1 cellular context compared by ENCODE assay signal in genomic region chr1:210373878-210374599, GRCh38.
TF ChIP-seq lines count a peak whose summit lies in the region.

No MANE protein-coding gene starts in this region.

TF ChIP-seq in HepG2, 621 proteins besides CTCF, POLR2A, EP300 and RAD21 (continued from another document and continues in another):
- TF ChIP-seq ZNF30 (CRISPR knock-in tag; IDR thresholded peaks at IDR 0.05) = no peak
- 0 out of 2 replicates have a peak, but pooled peaks have one; percentile 66 for TF ChIP-seq ZNF878 (CRISPR knock-in tag; IDR thresholded peaks at IDR 0.05)
- no peak for TF ChIP-seq CCAR2 (optimal IDR thresholded peaks at IDR 0.05; ENCODE audit: low read depth, low read length)
- TF ChIP-seq ZBTB25 (CRISPR knock-in tag; IDR thresholded peaks at IDR 0.05) = peak; percentile 87; the same call in 1 of the 2 replicates
- peak; percentile 63; the same call in 1 of the 2 replicates for TF ChIP-seq FOXO1 (CRISPR knock-in tag; IDR thresholded peaks at IDR 0.05)
- TF ChIP-seq AGO2 (optimal IDR thresholded peaks at IDR 0.05; ENCODE audit: low read depth, low read length) = no peak
- TF ChIP-seq MYNN (CRISPR knock-in tag; IDR thresholded peaks at IDR 0.05; ENCODE audit: low read depth) = no peak
- TF ChIP-seq YY1 (IDR thresholded peaks at IDR 0.05; ENCODE audit: insufficient read depth, insufficient replicate concordance, low read depth, low read length) = peak; percentile 18
- no peak for TF ChIP-seq ZNF703 (CRISPR knock-in tag; IDR thresholded peaks at IDR 0.05; ENCODE audit: borderline replicate concordance)
- TF ChIP-seq FLYWCH1 (CRISPR knock-in tag; IDR thresholded peaks at IDR 0.05) = no peak
- TF ChIP-seq ZFP37 (CRISPR knock-in tag; IDR thresholded peaks at IDR 0.05; ENCODE audit: borderline replicate concordance) = no peak
- TF ChIP-seq GZF1 (CRISPR knock-in tag; IDR thresholded peaks at IDR 0.05) = no peak
- peak; percentile 44; the same call in 1 of the 2 replicates for TF ChIP-seq ELF3 (CRISPR knock-in tag; IDR thresholded peaks at IDR 0.05)
- TF ChIP-seq, protein P1, sequence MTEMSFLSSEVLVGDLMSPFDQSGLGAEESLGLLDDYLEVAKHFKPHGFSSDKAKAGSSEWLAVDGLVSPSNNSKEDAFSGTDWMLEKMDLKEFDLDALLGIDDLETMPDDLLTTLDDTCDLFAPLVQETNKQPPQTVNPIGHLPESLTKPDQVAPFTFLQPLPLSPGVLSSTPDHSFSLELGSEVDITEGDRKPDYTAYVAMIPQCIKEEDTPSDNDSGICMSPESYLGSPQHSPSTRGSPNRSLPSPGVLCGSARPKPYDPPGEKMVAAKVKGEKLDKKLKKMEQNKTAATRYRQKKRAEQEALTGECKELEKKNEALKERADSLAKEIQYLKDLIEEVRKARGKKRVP (CRISPR knock-in tag; IDR thresholded peaks at IDR 0.05) = peak; percentile 83 to 96
- TF ChIP-seq ZMAT3 (CRISPR knock-in tag; conservative IDR thresholded peaks at IDR 0.05) = no peak
- TF ChIP-seq ZNF264 (CRISPR knock-in tag; IDR thresholded peaks at IDR 0.05) = peak; percentile 65; the same call in 1 of the 2 replicates
- TF ChIP-seq ZNF75D (CRISPR knock-in tag; IDR thresholded peaks at IDR 0.05; ENCODE audit: borderline replicate concordance) = no peak
- TF ChIP-seq ELF1 (CRISPR knock-in tag; IDR thresholded peaks at IDR 0.05) = no peak
- TF ChIP-seq SAFB2 (CRISPR knock-in tag; IDR thresholded peaks at IDR 0.05; ENCODE audit: borderline replicate concordance, low read depth) = no peak
- TF ChIP-seq, protein P2, sequence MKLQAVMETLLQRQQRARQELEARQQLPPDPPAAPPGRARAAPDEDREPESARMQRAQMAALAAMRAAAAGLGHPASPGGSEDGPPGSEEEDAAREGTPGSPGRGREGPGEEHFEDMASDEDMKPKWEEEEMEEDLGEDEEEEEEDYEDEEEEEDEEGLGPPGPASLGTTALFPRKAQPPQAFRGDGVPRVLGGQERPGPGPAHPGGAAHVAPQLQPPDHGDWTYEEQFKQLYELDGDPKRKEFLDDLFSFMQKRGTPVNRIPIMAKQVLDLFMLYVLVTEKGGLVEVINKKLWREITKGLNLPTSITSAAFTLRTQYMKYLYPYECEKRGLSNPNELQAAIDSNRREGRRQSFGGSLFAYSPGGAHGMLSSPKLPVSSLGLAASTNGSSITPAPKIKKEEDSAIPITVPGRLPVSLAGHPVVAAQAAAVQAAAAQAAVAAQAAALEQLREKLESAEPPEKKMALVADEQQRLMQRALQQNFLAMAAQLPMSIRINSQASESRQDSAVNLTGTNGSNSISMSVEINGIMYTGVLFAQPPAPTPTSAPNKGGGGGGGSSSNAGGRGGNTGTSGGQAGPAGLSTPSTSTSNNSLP (IDR thresholded peaks at IDR 0.05; ENCODE audit: low read depth, low read length) = peak; percentile 93
- no peak for TF ChIP-seq ZNF781 (CRISPR knock-in tag; IDR thresholded peaks at IDR 0.05; ENCODE audit: borderline replicate concordance, not compliant biosample characterization)
- no peak for TF ChIP-seq HNRNPK (IDR thresholded peaks at IDR 0.05; ENCODE audit: low read depth, low read length, poor library complexity, severe bottlenecking)
- TF ChIP-seq HOXD1 (CRISPR knock-in tag; IDR thresholded peaks at IDR 0.05) = no peak
- TF ChIP-seq, protein P3, sequence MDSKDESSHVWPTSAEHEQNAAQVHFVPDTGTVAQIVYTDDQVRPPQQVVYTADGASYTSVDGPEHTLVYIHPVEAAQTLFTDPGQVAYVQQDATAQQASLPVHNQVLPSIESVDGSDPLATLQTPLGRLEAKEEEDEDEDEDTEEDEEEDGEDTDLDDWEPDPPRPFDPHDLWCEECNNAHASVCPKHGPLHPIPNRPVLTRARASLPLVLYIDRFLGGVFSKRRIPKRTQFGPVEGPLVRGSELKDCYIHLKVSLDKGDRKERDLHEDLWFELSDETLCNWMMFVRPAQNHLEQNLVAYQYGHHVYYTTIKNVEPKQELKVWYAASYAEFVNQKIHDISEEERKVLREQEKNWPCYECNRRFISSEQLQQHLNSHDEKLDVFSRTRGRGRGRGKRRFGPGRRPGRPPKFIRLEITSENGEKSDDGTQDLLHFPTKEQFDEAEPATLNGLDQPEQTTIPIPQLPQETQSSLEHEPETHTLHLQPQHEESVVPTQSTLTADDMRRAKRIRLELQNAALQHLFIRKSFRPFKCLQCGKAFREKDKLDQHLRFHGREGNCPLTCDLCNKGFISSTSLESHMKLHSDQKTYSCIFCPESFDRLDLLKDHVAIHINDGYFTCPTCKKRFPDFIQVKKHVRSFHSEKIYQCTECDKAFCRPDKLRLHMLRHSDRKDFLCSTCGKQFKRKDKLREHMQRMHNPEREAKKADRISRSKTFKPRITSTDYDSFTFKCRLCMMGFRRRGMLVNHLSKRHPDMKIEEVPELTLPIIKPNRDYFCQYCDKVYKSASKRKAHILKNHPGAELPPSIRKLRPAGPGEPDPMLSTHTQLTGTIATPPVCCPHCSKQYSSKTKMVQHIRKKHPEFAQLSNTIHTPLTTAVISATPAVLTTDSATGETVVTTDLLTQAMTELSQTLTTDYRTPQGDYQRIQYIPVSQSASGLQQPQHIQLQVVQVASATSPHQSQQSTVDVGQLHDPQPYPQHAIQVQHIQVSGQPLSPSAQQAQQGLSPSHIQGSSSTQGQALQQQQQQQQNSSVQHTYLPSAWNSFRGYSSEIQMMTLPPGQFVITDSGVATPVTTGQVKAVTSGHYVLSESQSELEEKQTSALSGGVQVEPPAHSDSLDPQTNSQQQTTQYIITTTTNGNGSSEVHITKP (CRISPR knock-in tag; IDR thresholded peaks at IDR 0.05; ENCODE audit: low read depth) = no peak
- TF ChIP-seq SMARCC2 (IDR thresholded peaks at IDR 0.05) = peak; percentile 75
- TF ChIP-seq, protein P4, sequence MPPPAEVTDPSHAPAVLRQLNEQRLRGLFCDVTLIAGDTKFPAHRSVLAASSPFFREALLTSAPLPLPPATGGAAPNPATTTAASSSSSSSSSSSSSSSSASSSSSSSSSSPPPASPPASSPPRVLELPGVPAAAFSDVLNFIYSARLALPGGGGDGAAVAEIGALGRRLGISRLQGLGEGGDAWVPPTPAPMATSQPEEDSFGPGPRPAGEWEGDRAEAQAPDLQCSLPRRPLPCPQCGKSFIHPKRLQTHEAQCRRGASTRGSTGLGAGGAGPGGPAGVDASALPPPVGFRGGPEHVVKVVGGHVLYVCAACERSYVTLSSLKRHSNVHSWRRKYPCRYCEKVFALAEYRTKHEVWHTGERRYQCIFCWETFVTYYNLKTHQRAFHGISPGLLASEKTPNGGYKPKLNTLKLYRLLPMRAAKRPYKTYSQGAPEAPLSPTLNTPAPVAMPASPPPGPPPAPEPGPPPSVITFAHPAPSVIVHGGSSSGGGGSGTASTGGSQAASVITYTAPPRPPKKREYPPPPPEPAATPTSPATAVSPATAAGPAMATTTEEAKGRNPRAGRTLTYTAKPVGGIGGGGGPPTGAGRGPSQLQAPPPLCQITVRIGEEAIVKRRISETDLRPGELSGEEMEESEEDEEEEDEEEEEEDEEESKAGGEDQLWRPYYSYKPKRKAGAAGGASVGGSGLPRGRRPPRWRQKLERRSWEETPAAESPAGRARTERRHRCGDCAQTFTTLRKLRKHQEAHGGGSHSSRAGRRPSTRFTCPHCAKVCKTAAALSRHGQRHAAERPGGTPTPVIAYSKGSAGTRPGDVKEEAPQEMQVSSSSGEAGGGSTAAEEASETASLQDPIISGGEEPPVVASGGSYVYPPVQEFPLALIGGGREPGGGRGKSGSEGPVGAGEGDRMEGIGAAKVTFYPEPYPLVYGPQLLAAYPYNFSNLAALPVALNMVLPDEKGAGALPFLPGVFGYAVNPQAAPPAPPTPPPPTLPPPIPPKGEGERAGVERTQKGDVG (CRISPR knock-in tag; IDR thresholded peaks at IDR 0.05; ENCODE audit: borderline replicate concordance) = no peak
- TF ChIP-seq, protein P5, sequence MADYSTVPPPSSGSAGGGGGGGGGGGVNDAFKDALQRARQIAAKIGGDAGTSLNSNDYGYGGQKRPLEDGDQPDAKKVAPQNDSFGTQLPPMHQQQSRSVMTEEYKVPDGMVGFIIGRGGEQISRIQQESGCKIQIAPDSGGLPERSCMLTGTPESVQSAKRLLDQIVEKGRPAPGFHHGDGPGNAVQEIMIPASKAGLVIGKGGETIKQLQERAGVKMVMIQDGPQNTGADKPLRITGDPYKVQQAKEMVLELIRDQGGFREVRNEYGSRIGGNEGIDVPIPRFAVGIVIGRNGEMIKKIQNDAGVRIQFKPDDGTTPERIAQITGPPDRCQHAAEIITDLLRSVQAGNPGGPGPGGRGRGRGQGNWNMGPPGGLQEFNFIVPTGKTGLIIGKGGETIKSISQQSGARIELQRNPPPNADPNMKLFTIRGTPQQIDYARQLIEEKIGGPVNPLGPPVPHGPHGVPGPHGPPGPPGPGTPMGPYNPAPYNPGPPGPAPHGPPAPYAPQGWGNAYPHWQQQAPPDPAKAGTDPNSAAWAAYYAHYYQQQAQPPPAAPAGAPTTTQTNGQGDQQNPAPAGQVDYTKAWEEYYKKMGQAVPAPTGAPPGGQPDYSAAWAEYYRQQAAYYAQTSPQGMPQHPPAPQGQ (CRISPR knock-in tag; IDR thresholded peaks at IDR 0.05; ENCODE audit: borderline replicate concordance) = no peak
- TF ChIP-seq, protein P6, sequence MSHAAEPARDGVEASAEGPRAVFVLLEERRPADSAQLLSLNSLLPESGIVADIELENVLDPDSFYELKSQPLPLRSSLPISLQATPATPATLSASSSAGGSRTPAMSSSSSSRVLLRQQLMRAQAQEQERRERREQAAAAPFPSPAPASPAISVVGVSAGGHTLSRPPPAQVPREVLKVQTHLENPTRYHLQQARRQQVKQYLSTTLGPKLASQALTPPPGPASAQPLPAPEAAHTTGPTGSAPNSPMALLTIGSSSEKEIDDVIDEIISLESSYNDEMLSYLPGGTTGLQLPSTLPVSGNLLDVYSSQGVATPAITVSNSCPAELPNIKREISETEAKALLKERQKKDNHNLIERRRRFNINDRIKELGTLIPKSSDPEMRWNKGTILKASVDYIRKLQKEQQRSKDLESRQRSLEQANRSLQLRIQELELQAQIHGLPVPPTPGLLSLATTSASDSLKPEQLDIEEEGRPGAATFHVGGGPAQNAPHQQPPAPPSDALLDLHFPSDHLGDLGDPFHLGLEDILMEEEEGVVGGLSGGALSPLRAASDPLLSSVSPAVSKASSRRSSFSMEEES (CRISPR knock-in tag; IDR thresholded peaks at IDR 0.05) = 0 out of 2 replicates have a peak, but pooled peaks have one; percentile 52
- TF ChIP-seq NCOA5 (CRISPR knock-in tag; IDR thresholded peaks at IDR 0.05) = no peak
- TF ChIP-seq ZNF414 (CRISPR knock-in tag; IDR thresholded peaks at IDR 0.05) = no peak
- peak; percentile 75 for TF ChIP-seq CREM (IDR thresholded peaks at IDR 0.05)
- no peak for TF ChIP-seq CREM (CRISPR knock-in tag; IDR thresholded peaks at IDR 0.05)
- TF ChIP-seq, protein P7, sequence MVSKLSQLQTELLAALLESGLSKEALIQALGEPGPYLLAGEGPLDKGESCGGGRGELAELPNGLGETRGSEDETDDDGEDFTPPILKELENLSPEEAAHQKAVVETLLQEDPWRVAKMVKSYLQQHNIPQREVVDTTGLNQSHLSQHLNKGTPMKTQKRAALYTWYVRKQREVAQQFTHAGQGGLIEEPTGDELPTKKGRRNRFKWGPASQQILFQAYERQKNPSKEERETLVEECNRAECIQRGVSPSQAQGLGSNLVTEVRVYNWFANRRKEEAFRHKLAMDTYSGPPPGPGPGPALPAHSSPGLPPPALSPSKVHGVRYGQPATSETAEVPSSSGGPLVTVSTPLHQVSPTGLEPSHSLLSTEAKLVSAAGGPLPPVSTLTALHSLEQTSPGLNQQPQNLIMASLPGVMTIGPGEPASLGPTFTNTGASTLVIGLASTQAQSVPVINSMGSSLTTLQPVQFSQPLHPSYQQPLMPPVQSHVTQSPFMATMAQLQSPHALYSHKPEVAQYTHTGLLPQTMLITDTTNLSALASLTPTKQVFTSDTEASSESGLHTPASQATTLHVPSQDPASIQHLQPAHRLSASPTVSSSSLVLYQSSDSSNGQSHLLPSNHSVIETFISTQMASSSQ (IDR thresholded peaks at IDR 0.05; ENCODE audit: low read depth) = peak; percentile 30; the same call in 1 of the 2 replicates
- TF ChIP-seq, protein P7 (CRISPR knock-in tag; IDR thresholded peaks at IDR 0.05; ENCODE audit: borderline replicate concordance) = peak; percentile 70; the same call in 1 of the 2 replicates
- TF ChIP-seq SNAI1 (CRISPR knock-in tag; IDR thresholded peaks at IDR 0.05; ENCODE audit: borderline replicate concordance) = no peak
- no peak for TF ChIP-seq RBAK (CRISPR knock-in tag; IDR thresholded peaks at IDR 0.05)
- TF ChIP-seq CEBPB (IDR thresholded peaks at IDR 0.05; ENCODE audit: borderline replicate concordance, low read depth, low read length) = peak; percentile 99
- no peak for TF ChIP-seq ZC3H4 (CRISPR knock-in tag; IDR thresholded peaks at IDR 0.05; ENCODE audit: borderline replicate concordance)
- 0 out of 2 replicates have a peak, but pooled peaks have one; percentile 44 for TF ChIP-seq YEATS4 (CRISPR knock-in tag; IDR thresholded peaks at IDR 0.05; ENCODE audit: borderline replicate concordance)
- TF ChIP-seq ZNF33B (CRISPR knock-in tag; IDR thresholded peaks at IDR 0.05) = no peak
- no peak for TF ChIP-seq TSC22D2 (CRISPR knock-in tag; IDR thresholded peaks at IDR 0.05; ENCODE audit: borderline replicate concordance)
- TF ChIP-seq, protein P8, sequence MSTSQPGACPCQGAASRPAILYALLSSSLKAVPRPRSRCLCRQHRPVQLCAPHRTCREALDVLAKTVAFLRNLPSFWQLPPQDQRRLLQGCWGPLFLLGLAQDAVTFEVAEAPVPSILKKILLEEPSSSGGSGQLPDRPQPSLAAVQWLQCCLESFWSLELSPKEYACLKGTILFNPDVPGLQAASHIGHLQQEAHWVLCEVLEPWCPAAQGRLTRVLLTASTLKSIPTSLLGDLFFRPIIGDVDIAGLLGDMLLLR (CRISPR knock-in tag; IDR thresholded peaks at IDR 0.05) = no peak
- TF ChIP-seq MTF1 (CRISPR knock-in tag; IDR thresholded peaks at IDR 0.05) = no peak
